ENCODE assay signal across 9 cellular contexts in genomic region chr11:68373810-68374501, GRCh38.
DNase-seq lines count a peak whose midpoint lies in the region; TF ChIP-seq lines count a peak whose summit lies in the region.
"Had no signal": no experiment of that assay in that cellular context is flagged by ENCODE, and none has a peak within 500 bp of the region (broad histone marks: within the 10 kb centered on the region; RNA-seq: fewer than 3 reads in every experiment).

No MANE protein-coding gene starts in this region.

- TF ChIP-seq CTCF in GM13977 (IDR thresholded peaks at IDR 0.05; ENCODE audit: extremely low read depth, insufficient read depth, missing control alignments): no peak

- no peaks in the 10 kb centered on the region for H3K36me3 ChIP-seq in GM23248 (ENCODE audit: low read depth)
- H3K36me3 ChIP-seq in skeletal muscle tissue (ENCODE audit: control insufficient read depth in 3 of 3, insufficient read depth in 3 of 3, low read length in 3 of 3): no peaks in the 10 kb centered on the region

- intact Hi-C loops in posterior vena cava (cut with DNase I): loop anchor here in 1 of 2 donors (10.0 kb wide), 1 partner anchor 71 kb away; no protein-coding TSS in a partner anchor

- no peaks in the 10 kb centered on the region for H3F3A ChIP-seq in GM23248 (ENCODE audit: insufficient read depth)

- WGBS in GM23248 (ENCODE audit: low coverage in 1 of 2, low lambda C conversion rate in 2 of 2, missing lambda C conversion rate in 2 of 2), 2 experiments: 4 to 7% methylated on average over 23 to 33 of the region's 33 CpGs

- in situ Hi-C loops in GM23248 (cut with MboI): no loop called here
- in situ Hi-C loops in GM13977 (cut with MboI; ENCODE audit: low pct_unique_long_range_greater_than_20kb, low sequenced_read_pairs, unreplicated experiment): no loop called here

- peak overlapping the region; percentile 91 for H2AFZ ChIP-seq in GM23248

- peak overlapping the region; percentile 69 for H3K4me2 ChIP-seq in GM23248 (ENCODE audit: unreplicated experiment)

- H3K4me1 ChIP-seq in GM23248 (ENCODE audit: insufficient read depth): peaks cover 15% of the 10 kb centered on the region
- peaks cover 59 to 72% (median 70%) of the 10 kb centered on the region in 3 donors for H3K4me1 ChIP-seq in skeletal muscle tissue (ENCODE audit: control insufficient read depth in 3 of 3, insufficient read depth in 3 of 3, low read length in 3 of 3)

- no peaks in the 10 kb centered on the region for H3K9me2 ChIP-seq in GM23248 (ENCODE audit: insufficient read depth)

- H3K9me3 ChIP-seq in GM23248 (ENCODE audit: low read depth) (no peaks in the 10 kb centered on the region), skeletal muscle tissue (ENCODE audit: control insufficient read depth in 3 of 3, low read length in 3 of 3) (no peaks in the 10 kb centered on the region)

- no peaks in the 10 kb centered on the region for H3K79me2 ChIP-seq in GM23248 (ENCODE audit: insufficient read depth)

- peak overlapping the region; percentile 71 for H3K9ac ChIP-seq in GM23248
- peak overlapping the region in 2 of 3 donors; percentile 23 to 60 for H3K9ac ChIP-seq in skeletal muscle tissue (ENCODE audit: low read depth in 1 of 3, low read length in 3 of 3)

- H3K27ac ChIP-seq in GM23248: peak overlapping the region; percentile 13; the same call in 1 of the 2 replicates
- peak overlapping the region; percentile 75 for H3K27ac ChIP-seq in skeletal muscle tissue (ENCODE audit: low read depth, low read length)

- H3K27me3 ChIP-seq in GM23248 (replicated peaks; ENCODE audit: insufficient read depth): no peaks in the 10 kb centered on the region
- H3K27me3 ChIP-seq in skeletal muscle tissue (ENCODE audit: control insufficient read depth in 3 of 3, insufficient read depth in 3 of 3, low read length in 3 of 3): no peaks in the 10 kb centered on the region

- DNase-seq in GM23248 (peak; percentile 50), anterior cingulate cortex (lab: John Stamatoyannopoulos, UW) (peak in 38 of 58 donors; percentile 8 to 61 (median 35)), hippocampal formation (lab: John Stamatoyannopoulos, UW) (peak; percentile 31 to 38), posterior vena cava (ENCODE audit: low spot score) (no peak), NCI-H446 treated with DMSO at 0.1 percent for 48 hours (lab: John Stamatoyannopoulos, UW) (no peak), GM13977 (ENCODE audit: low spot score) (no peak)
- no peak for DNase-seq in stimulated activated CD4-positive, alpha-beta T cell treated with anti-CD3 and anti-CD28 coated beads, Interleukin-15, amount 100 ng/mL, for 24 hours

- H3K4me3 ChIP-seq in GM23248 (peak overlapping the region; percentile 25), skeletal muscle tissue (ENCODE audit: low read length in 3 of 3) (peak overlapping the region in 2 of 3 donors; percentile 35 to 49)
- H3K4me3 ChIP-seq: K562 had no signal

- H4K20me1 ChIP-seq in GM23248 (ENCODE audit: insufficient read depth): no peaks in the 10 kb centered on the region

Comparison
In these comparisons a context has a peak if more than half of its experiments do, and no peak if none do; other contexts are left out.
1. DNase-seq: peak in GM23248 (single experiment), anterior cingulate cortex (38 of 58) and hippocampal formation (2 of 2); none in posterior vena cava (single experiment), NCI-H446 treated with DMSO at 0.1 percent for 48 hours (single experiment), stimulated activated CD4-positive, alpha-beta T cell treated with anti-CD3 and anti-CD28 coated beads, Interleukin-15, amount 100 ng/mL, for 24 hours (single experiment) and GM13977 (single experiment).